ENCODE assay signal across 8 cellular contexts in the genomic region with DNA sequence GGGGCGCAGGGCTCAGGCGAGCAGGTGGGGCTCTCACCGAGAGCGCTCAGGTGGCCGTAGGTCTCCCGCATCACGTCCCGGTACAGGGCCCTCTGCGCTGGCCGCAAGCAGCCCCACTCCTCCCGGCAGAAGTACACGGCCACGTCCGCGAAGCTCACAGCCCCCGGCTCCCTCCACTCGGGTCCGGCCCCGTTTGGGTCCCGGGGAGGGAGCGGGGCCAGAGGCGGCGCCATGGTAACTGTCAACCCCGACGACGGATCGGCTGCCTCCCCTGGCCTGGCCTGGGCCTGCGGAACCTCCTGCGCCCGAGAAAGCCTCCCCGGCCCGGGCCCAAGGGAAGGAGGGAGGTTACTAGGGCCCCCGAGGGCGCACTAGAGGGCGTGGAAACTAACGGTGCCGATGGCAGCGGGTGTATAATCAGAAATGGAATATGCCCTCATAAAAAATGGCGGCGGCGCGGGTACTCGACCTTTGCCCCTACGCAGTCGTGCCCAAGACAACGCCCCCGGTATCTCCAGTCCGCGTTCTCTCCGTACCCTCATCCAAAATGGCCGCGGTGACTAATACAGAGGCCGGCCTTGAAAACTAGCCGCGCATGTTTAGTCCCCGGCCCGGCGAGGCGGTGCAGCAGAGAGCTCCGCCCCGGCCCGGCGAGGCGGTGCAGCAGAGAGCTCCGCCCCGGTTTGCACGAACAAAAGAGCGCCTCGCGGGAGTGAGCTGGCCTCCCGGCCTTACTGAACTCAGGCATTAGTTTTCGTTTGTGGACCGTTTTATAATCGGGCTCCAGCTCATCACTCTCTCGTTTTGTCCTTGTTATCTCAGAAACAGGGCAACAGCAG. TPM values are rescaled to one million over a fixed set of nuclear protein-coding genes. Genes with fewer than 3 reads are reported as not detected.
DNase-seq lines count a peak whose midpoint lies in the region; ATAC-seq, FAIRE-seq and TF ChIP-seq lines count a peak whose summit lies in the region.

A gene (minus strand): TSS at position 425 of the 839 bp plus-strand sequence. CDS start 192 bp downstream, at position 233.

- no peak for FAIRE-seq in urothelium cell line (lab: Jason Lieb, UNC)

- H3K4me3 Mint-ChIP-seq in T-helper 17 cell: peak within 1 kb of the TSS; percentile 90

- intact Hi-C loops in left ventricle myocardium inferior (cut with micrococcal nuclease): no loop called here
- intact Hi-C loops in prostate gland (cut with DNase I): loop anchor here (2.0 kb wide), 1 partner anchor 23 kb away; a partner anchor contains a TSS

- peaks cover 66% of the 10 kb centered on the region for H3K4me1 ChIP-seq in left ventricle myocardium inferior
- H3K4me1 ChIP-seq in prostate gland (replicated peaks): no peaks in the 10 kb centered on the region

- TF ChIP-seq CTCF in GM13977 (IDR thresholded peaks at IDR 0.05; ENCODE audit: extremely low read depth, insufficient read depth, missing control alignments) (no peak), left ventricle myocardium inferior (IDR thresholded peaks at IDR 0.05; ENCODE audit: borderline replicate concordance) (peak; percentile 9), prostate gland (IDR thresholded peaks at IDR 0.05) (peak in 1 of 4 experiments; percentile 25)

- H3K27me3 ChIP-seq in left ventricle myocardium inferior (ENCODE audit: low read depth): no peaks in the 10 kb centered on the region
- no peaks in the 10 kb centered on the region for H3K27me3 ChIP-seq in prostate gland (replicated peaks; ENCODE audit: insufficient read depth)

- peak; percentile 75 for ATAC-seq in HG02884 (IDR thresholded peaks at IDR 0.05; ENCODE audit: unreplicated experiment)
- peak; percentile 92 for ATAC-seq in T-helper 17 cell

- WGBS in prostate gland: under 1% methylated on average over 75 of the region's 75 CpGs

- TF ChIP-seq POLR2A in prostate gland (IDR thresholded peaks at IDR 0.05): peak; percentile 51

- H3K36me3 ChIP-seq in left ventricle myocardium inferior: peaks cover 30% of the 10 kb centered on the region
- H3K36me3 ChIP-seq in prostate gland: peaks cover 0 to 9% of the 10 kb centered on the region in 2 donors

- H3K27ac ChIP-seq in left ventricle myocardium inferior (replicated peaks): peak within 1 kb of the TSS; percentile 96
- H3K27ac ChIP-seq in prostate gland: peak within 1 kb of the TSS; percentile 93

- in situ Hi-C loops in GM13977 (cut with MboI; ENCODE audit: low pct_unique_long_range_greater_than_20kb, low sequenced_read_pairs, unreplicated experiment): no loop called here

- DNase-seq in GM13977 (ENCODE audit: low spot score) (peak; percentile 96), NCI-H1694 treated with DMSO at 0.1 percent for 48 hours (lab: John Stamatoyannopoulos, UW) (peak; percentile 86), T-helper 17 cell (peak; percentile 90 to 94 (median 91)), amygdala (lab: John Stamatoyannopoulos, UW) (peak; percentile 77 to 99 (median 97)), left ventricle myocardium inferior (peak; percentile 98), prostate gland (ENCODE audit: low spot score) (peak; percentile 99), urothelium cell line (ENCODE audit: low spot score) (peak; percentile 93)

- H3K9me3 ChIP-seq in T-helper 17 cell (ENCODE audit: control insufficient read depth, low read length, poor library complexity, severe bottlenecking) (no peaks in the 10 kb centered on the region), left ventricle myocardium inferior (replicated peaks) (no peaks in the 10 kb centered on the region), prostate gland (no peaks in the 10 kb centered on the region)

- peak within 1 kb of the TSS; percentile 94 for H3K27ac Mint-ChIP-seq in T-helper 17 cell

- H3K36me3 Mint-ChIP-seq in T-helper 17 cell (ENCODE audit: low read depth): no peaks in the 10 kb centered on the region

- H3K27me3 Mint-ChIP-seq in T-helper 17 cell: no peaks in the 10 kb centered on the region

- H3K4me3 ChIP-seq in left ventricle myocardium inferior (peak within 1 kb of the TSS; percentile 82), prostate gland (peak within 1 kb of the TSS; percentile 80 to 81)

- peaks cover 30% of the 10 kb centered on the region for H3K4me1 Mint-ChIP-seq in T-helper 17 cell

RNA-seq across cellular contexts. Expression of the gene that starts here (rescaled TPM):
- 10 to 100 TPM; 19.5 to 21.4 TPM for total RNA-seq in T-helper 17 cell
- total RNA-seq in left ventricle myocardium inferior: 8.9 TPM
- total RNA-seq in prostate gland: 10 to 100 TPM; 15.7 to 22.5 TPM

Comparison
In these comparisons a context has a peak if more than half of its experiments do, and no peak if none do; other contexts are left out.
1. Peak in every context shown above with its lines: DNase-seq, ATAC-seq, H3K4me3 ChIP-seq and H3K27ac ChIP-seq.